8 cellular contexts compared by ENCODE assay signal in the genomic region with DNA sequence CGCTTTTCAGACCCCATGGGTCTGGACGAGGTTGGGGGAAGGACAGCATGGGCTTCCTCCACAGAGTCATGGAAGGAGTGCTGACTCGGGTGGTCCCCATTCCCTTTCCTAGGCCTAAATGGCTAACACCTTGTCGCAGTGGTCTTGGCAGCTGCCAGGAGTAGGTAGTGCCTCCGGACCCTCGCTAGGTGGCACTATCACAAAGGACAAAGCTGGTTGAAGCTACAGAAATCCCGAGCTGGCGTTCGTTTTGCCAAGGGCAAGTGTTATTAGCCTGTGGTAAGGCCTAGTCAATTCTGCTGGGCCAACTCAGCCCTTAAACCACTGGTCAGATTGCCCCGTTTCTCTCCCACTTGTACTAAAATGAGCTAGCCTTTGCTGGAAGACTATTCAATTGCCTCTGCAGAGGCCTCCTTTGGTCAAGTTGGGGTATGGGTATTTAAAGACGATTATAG. TPM values are rescaled to one million over a fixed set of nuclear protein-coding genes. Genes with fewer than 3 reads are reported as not detected.
A peak's percentile ranks its signal among the peaks of the same experiment; 100 is the strongest.
DNase-seq lines count a peak whose midpoint lies in the region; ATAC-seq and TF ChIP-seq lines count a peak whose summit lies in the region.

No MANE protein-coding gene starts in this region.

- peak overlapping the region; percentile 78 for H3K4me3 ChIP-seq in GM08714 (ENCODE audit: low read length)
- H3K4me3 ChIP-seq in astrocyte of the spinal cord (ENCODE audit: low read depth, low read length) = peak overlapping the region; percentile 66

- ATAC-seq in HG02885 (IDR thresholded peaks at IDR 0.05; ENCODE audit: poor library complexity, unreplicated experiment) = peak; percentile 44

- in situ Hi-C loops in astrocyte of the spinal cord (cut with HindIII; ENCODE audit: low sequenced_read_pairs) = no loop called here

- peak; percentile 92 for TF ChIP-seq CTCF in astrocyte of the spinal cord (IDR thresholded peaks at IDR 0.05; ENCODE audit: low read depth, low read length)

- peak; percentile 81 to 85 for DNase-seq in NCI-H1930 (lab: John Stamatoyannopoulos, UW)
- DNase-seq in T1000 (lab: John Stamatoyannopoulos, UW) = peak; percentile 72
- DNase-seq in astrocyte of the spinal cord (ENCODE audit: low read depth, low spot score) = peak; percentile 93
- DNase-seq in hypothalamus (lab: John Stamatoyannopoulos, UW) = peak; percentile 41 to 93 (median 77)
- DNase-seq in retina = peak; percentile 92
- no peak for DNase-seq in mesenteric fat pad (ENCODE audit: low spot score)

RNA-seq across cellular contexts. Expression of gene UBE2Q1, which starts 1.1 kb away (rescaled TPM):
- total RNA-seq in mesenteric fat pad = 67.5 TPM

RNA-seq across cellular contexts. Expression of gene CHRNB2, which starts 8.1 kb away (rescaled TPM):
- not detected for total RNA-seq in mesenteric fat pad

RNA-seq across cellular contexts. Expression of gene ADAR, which starts 48.5 kb away (rescaled TPM):
- total RNA-seq in mesenteric fat pad = 137 TPM

RNA-seq across cellular contexts. Expression of gene SHE, which starts 57.3 kb away (rescaled TPM):
- 33.1 TPM for total RNA-seq in mesenteric fat pad

RNA-seq across cellular contexts. Expression of gene TDRD10, which starts 57.5 kb away (rescaled TPM):
- 7.2 TPM for total RNA-seq in mesenteric fat pad
